In genomic region chr9:21674894-21675293, GRCh38 we compare ENCODE assay signal across 1 cellular context.
TF ChIP-seq lines count a peak whose summit lies in the region.

No MANE protein-coding gene starts in this region.

TF ChIP-seq in HCT116, 20 proteins besides CTCF, POLR2A, EP300 and RAD21 (continued from another document):
- TF ChIP-seq SRF (IDR thresholded peaks at IDR 0.05; ENCODE audit: low read depth) = peak; percentile 78
- peak; percentile 83 for TF ChIP-seq CEBPB (IDR thresholded peaks at IDR 0.05; ENCODE audit: low read depth)
- no peak for TF ChIP-seq ZNF274 (IDR thresholded peaks at IDR 0.05; ENCODE audit: low read depth, low read length)
- TF ChIP-seq ZBTB33 (IDR thresholded peaks at IDR 0.05; ENCODE audit: extremely low read depth, insufficient replicate concordance, low read length) = no peak
- peak; percentile 63 for TF ChIP-seq POLR2AphosphoS5 (IDR thresholded peaks at IDR 0.05; ENCODE audit: low read depth, low read length)
- no peak for TF ChIP-seq EZH2phosphoT487 (IDR thresholded peaks at IDR 0.05; ENCODE audit: borderline replicate concordance)
- TF ChIP-seq ATF3 (IDR thresholded peaks at IDR 0.05) = no peak; the same call in 1 of the 2 replicates
- TF ChIP-seq CBX3 (IDR thresholded peaks at IDR 0.05; ENCODE audit: low read depth) = peak; percentile 60; the same call in 1 of the 2 replicates
- TF ChIP-seq SP1 (IDR thresholded peaks at IDR 0.05; ENCODE audit: low read depth) = peak; percentile 98
- TF ChIP-seq SIN3A (IDR thresholded peaks at IDR 0.05; ENCODE audit: low read depth) = peak; percentile 56; the same call in 1 of the 2 replicates
- peak; percentile 37 for TF ChIP-seq TCF7L2 (IDR thresholded peaks at IDR 0.05; ENCODE audit: borderline replicate concordance, extremely low read depth, insufficient read depth, insufficient read length)
- TF ChIP-seq REST (IDR thresholded peaks at IDR 0.05; ENCODE audit: low read depth) = no peak
- no peak for TF ChIP-seq EGR1 (IDR thresholded peaks at IDR 0.05; ENCODE audit: low read depth)
- TF ChIP-seq JUND (IDR thresholded peaks at IDR 0.05) = peak; percentile 86
